2 cellular contexts compared by ENCODE assay signal in the genomic region with DNA sequence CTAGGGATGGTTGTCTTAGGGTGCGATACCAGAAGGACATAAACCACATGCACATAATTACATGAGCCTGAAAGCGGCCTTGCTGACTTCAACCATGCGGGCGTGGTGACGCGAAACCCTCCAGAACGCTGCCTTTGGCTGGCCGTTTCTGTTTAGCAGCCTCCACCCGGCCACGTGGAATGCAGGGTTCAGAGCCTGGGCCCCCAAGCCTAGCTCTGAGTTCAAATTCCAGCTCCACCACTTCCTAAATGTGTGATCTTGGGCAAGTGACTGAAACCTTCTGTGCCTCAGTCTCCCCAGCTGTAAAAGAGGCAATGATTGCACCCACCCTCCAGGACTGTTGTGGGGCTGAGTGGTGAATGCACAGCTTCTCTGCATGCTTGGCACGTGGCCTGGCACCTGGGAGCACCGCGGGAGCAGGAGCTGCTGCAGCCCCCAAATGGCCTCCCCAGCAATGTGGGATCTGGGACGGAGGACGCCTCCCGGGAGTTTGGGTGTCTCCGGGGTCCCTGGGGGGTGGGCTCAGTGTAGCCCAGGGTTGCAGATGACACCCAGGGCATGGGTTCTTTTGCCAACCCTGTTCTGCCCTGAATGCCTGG.
TF ChIP-seq lines count a peak whose summit lies in the region.

No MANE protein-coding gene starts in this region.

TF ChIP-seq in IMR-90, 13 proteins besides CTCF, POLR2A, EP300 and RAD21:
- TF ChIP-seq USF2 (IDR thresholded peaks at IDR 0.05; ENCODE audit: low read depth, low read length) (no peak), NFE2L2 (IDR thresholded peaks at IDR 0.05; ENCODE audit: low read depth, low read length) (no peak), CHD1 (IDR thresholded peaks at IDR 0.05; ENCODE audit: low read depth, low read length) (no peak), FOS (IDR thresholded peaks at IDR 0.05; ENCODE audit: low read depth, low read length) (no peak), RFX5 (IDR thresholded peaks at IDR 0.05; ENCODE audit: low read depth, low read length) (no peak), RCOR1 (IDR thresholded peaks at IDR 0.05; ENCODE audit: insufficient replicate concordance, low read length) (no peak), MAFK (IDR thresholded peaks at IDR 0.05; ENCODE audit: low read depth, low read length) (no peak), CEBPB (IDR thresholded peaks at IDR 0.05; ENCODE audit: low read depth, low read length) (no peak), MXI1 (IDR thresholded peaks at IDR 0.05; ENCODE audit: borderline replicate concordance, low read depth, low read length) (no peak), SMC3 (IDR thresholded peaks at IDR 0.05; ENCODE audit: low read depth, low read length) (no peak)
TF ChIP-seq in IMR-90: peak in this region for 0.

TF ChIP-seq in WTC11, 78 proteins besides CTCF, POLR2A, EP300 and RAD21:
- TF ChIP-seq, protein P1, sequence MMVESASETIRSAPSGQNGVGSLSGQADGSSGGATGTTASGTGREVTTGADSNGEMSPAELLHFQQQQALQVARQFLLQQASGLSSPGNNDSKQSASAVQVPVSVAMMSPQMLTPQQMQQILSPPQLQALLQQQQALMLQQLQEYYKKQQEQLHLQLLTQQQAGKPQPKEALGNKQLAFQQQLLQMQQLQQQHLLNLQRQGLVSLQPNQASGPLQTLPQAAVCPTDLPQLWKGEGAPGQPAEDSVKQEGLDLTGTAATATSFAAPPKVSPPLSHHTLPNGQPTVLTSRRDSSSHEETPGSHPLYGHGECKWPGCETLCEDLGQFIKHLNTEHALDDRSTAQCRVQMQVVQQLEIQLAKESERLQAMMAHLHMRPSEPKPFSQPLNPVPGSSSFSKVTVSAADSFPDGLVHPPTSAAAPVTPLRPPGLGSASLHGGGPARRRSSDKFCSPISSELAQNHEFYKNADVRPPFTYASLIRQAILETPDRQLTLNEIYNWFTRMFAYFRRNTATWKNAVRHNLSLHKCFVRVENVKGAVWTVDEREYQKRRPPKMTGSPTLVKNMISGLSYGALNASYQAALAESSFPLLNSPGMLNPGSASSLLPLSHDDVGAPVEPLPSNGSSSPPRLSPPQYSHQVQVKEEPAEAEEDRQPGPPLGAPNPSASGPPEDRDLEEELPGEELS (CRISPR knock-in tag; IDR thresholded peaks at IDR 0.05): no peak
- TF ChIP-seq ERG (CRISPR knock-in tag; IDR thresholded peaks at IDR 0.05): no peak
- no peak for TF ChIP-seq ATF3 (CRISPR knock-in tag; conservative IDR thresholded peaks at IDR 0.05)
- TF ChIP-seq, protein P2, sequence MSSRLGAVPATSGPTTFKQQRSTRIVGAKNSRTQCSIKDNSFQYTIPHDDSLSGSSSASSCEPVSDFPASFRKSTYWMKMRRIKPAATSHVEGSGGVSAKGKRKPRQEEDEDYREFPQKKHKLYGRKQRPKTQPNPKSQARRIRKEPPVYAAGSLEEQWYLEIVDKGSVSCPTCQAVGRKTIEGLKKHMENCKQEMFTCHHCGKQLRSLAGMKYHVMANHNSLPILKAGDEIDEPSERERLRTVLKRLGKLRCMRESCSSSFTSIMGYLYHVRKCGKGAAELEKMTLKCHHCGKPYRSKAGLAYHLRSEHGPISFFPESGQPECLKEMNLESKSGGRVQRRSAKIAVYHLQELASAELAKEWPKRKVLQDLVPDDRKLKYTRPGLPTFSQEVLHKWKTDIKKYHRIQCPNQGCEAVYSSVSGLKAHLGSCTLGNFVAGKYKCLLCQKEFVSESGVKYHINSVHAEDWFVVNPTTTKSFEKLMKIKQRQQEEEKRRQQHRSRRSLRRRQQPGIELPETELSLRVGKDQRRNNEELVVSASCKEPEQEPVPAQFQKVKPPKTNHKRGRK (CRISPR knock-in tag; IDR thresholded peaks at IDR 0.05; ENCODE audit: borderline replicate concordance): no peak
- TF ChIP-seq FOXJ3 (CRISPR knock-in tag; IDR thresholded peaks at IDR 0.05; ENCODE audit: borderline replicate concordance): no peak
- no peak for TF ChIP-seq ZNF138 (CRISPR knock-in tag; conservative IDR thresholded peaks at IDR 0.05)
- TF ChIP-seq FOXP1 (CRISPR knock-in tag; IDR thresholded peaks at IDR 0.05; ENCODE audit: borderline replicate concordance): no peak
- TF ChIP-seq, protein P3, sequence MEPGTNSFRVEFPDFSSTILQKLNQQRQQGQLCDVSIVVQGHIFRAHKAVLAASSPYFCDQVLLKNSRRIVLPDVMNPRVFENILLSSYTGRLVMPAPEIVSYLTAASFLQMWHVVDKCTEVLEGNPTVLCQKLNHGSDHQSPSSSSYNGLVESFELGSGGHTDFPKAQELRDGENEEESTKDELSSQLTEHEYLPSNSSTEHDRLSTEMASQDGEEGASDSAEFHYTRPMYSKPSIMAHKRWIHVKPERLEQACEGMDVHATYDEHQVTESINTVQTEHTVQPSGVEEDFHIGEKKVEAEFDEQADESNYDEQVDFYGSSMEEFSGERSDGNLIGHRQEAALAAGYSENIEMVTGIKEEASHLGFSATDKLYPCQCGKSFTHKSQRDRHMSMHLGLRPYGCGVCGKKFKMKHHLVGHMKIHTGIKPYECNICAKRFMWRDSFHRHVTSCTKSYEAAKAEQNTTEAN (CRISPR knock-in tag; IDR thresholded peaks at IDR 0.05): no peak
